9 cellular contexts compared by ENCODE assay signal in genomic region chr14:99579077-99579836, GRCh38. TPM values are rescaled to one million over a fixed set of nuclear protein-coding genes. Genes with fewer than 3 reads are reported as not detected.
A peak's percentile ranks its signal among the peaks of the same experiment; 100 is the strongest.
DNase-seq lines count a peak whose midpoint lies in the region; ATAC-seq and TF ChIP-seq lines count a peak whose summit lies in the region.
"Had no signal": no experiment of that assay in that cellular context is flagged by ENCODE, and none has a peak within 500 bp of the region (broad histone marks: within the 10 kb centered on the region; RNA-seq: fewer than 3 reads in every experiment).

No MANE protein-coding gene starts in this region.

- H3K27ac Mint-ChIP-seq in chondrocyte (ENCODE audit: unreplicated experiment): peak overlapping the region; percentile 22
- H3K27ac Mint-ChIP-seq: activated naive CD4-positive, alpha-beta T cell treated with anti-CD3 and anti-CD28 coated beads, Interleukin-2, amount 10 ng/mL, durations not matched to agents 7 days and 5 days had no signal

- H2AK5ac ChIP-seq in IMR-90 (ENCODE audit: low read depth, low read length) (peak overlapping the region; percentile 96), mesendoderm (ENCODE audit: low read length) (peak overlapping the region; percentile 69)

- no peak overlapping the region for H3K4me3 Mint-ChIP-seq in chondrocyte (ENCODE audit: unreplicated experiment)
- H3K4me3 Mint-ChIP-seq: activated naive CD4-positive, alpha-beta T cell treated with anti-CD3 and anti-CD28 coated beads, Interleukin-2, amount 10 ng/mL, durations not matched to agents 7 days and 5 days had no signal

- WGBS in IMR-90 (ENCODE audit: extremely low coverage in 2 of 2, insufficient read length in 1 of 2), 2 experiments: 80% methylated on average over 1 of the region's 11 CpGs; no CpG with 5 or more reads in 1 of the 2 experiments
- WGBS in mesendoderm (ENCODE audit: extremely low coverage, insufficient coverage, low lambda C conversion rate): no CpG with 5 or more reads among the region's 11 CpGs
- WGBS in upper lobe of left lung, 2 donors: 65 to 83% methylated on average over 9 to 10 of the region's 11 CpGs

- peak overlapping the region; percentile 89 for H3K4ac ChIP-seq in IMR-90 (ENCODE audit: low read depth, low read length)
- peak overlapping the region; percentile 44 for H3K4ac ChIP-seq in mesendoderm (ENCODE audit: low read depth, low read length)

- H3K36me3 Mint-ChIP-seq in chondrocyte (ENCODE audit: low read depth): no peaks in the 10 kb centered on the region
- H3K36me3 Mint-ChIP-seq: activated naive CD4-positive, alpha-beta T cell treated with anti-CD3 and anti-CD28 coated beads, Interleukin-2, amount 10 ng/mL, durations not matched to agents 7 days and 5 days had no signal

- H3K9me3 ChIP-seq in IMR-90 (ENCODE audit: control insufficient read depth, insufficient read depth, low read length) (no peaks in the 10 kb centered on the region), upper lobe of left lung (no peaks in the 10 kb centered on the region)

- peak overlapping the region; percentile 48 for H3K18ac ChIP-seq in IMR-90 (ENCODE audit: low read depth, low read length)
- no peak overlapping the region for H3K18ac ChIP-seq in mesendoderm (ENCODE audit: low read length)

- H3K27me3 Mint-ChIP-seq in chondrocyte (ENCODE audit: low read depth): no peaks in the 10 kb centered on the region
- H3K27me3 Mint-ChIP-seq: activated naive CD4-positive, alpha-beta T cell treated with anti-CD3 and anti-CD28 coated beads, Interleukin-2, amount 10 ng/mL, durations not matched to agents 7 days and 5 days had no signal

- no peaks in the 10 kb centered on the region for H3K9me3 Mint-ChIP-seq in chondrocyte (ENCODE audit: low read depth)
- H3K9me3 Mint-ChIP-seq: activated naive CD4-positive, alpha-beta T cell treated with anti-CD3 and anti-CD28 coated beads, Interleukin-2, amount 10 ng/mL, durations not matched to agents 7 days and 5 days had no signal

- ATAC-seq in IMR-90 (ENCODE audit: low read depth) (peak; percentile 4; the same call in 1 of the 2 replicates), upper lobe of left lung (ENCODE audit: low FRiP score in 2 of 2) (peak; percentile 45 to 79), GM18861 (IDR thresholded peaks at IDR 0.05; ENCODE audit: unreplicated experiment) (no peak), HG02763 (IDR thresholded peaks at IDR 0.05; ENCODE audit: unreplicated experiment) (no peak)

- H4K91ac ChIP-seq in IMR-90 (ENCODE audit: insufficient read depth, low read depth, low read length): peak overlapping the region; percentile 97

- H4K20me1 ChIP-seq in IMR-90 (ENCODE audit: insufficient read depth, low read length): peaks cover 17% of the 10 kb centered on the region

- peak overlapping the region; percentile 82 for H3K14ac ChIP-seq in IMR-90 (replicated peaks; ENCODE audit: low read depth, low read length)

- TF ChIP-seq EP300 in upper lobe of left lung (IDR thresholded peaks at IDR 0.05): peak in 2 of 4 donors; percentile 63 to 81

- H3K36me3 ChIP-seq in IMR-90 (ENCODE audit: control insufficient read depth, insufficient read depth, low read length): no peaks in the 10 kb centered on the region
- no peaks in the 10 kb centered on the region for H3K36me3 ChIP-seq in mesendoderm (ENCODE audit: control insufficient read depth, insufficient read depth, low read length)
- H3K36me3 ChIP-seq in upper lobe of left lung: no peaks in the 10 kb centered on the region

- peak overlapping the region; percentile 75 for H2BK20ac ChIP-seq in IMR-90 (ENCODE audit: low read depth, low read length)

- TF ChIP-seq POLR2A in IMR-90 (IDR thresholded peaks at IDR 0.05; ENCODE audit: low read depth, low read length) (no peak), upper lobe of left lung (IDR thresholded peaks at IDR 0.05) (no peak)

- intact Hi-C loops in IMR-90 (cut with micrococcal nuclease): no loop called here

- H3K79me2 ChIP-seq in mesendoderm (ENCODE audit: control insufficient read depth, insufficient read depth, low read length): no peaks in the 10 kb centered on the region

- peaks cover 48 to 93% of the 10 kb centered on the region in 2 experiments for H3K79me1 ChIP-seq in IMR-90 (ENCODE audit: low read depth in 1 of 2, low read length in 2 of 2)
- peaks cover 2% of the 10 kb centered on the region for H3K79me1 ChIP-seq in mesendoderm (ENCODE audit: low read length)

- CTCF ChIA-PET in IMR-90 (lab: Yijun Ruan, JAX): interaction anchor here (0.6 to 0.9 kb wide), 2 partner anchors 34 to 49 kb away, joined by 3 to 4 read pairs; no protein-coding TSS in a partner anchor

- H4K8ac ChIP-seq in IMR-90 (ENCODE audit: low read depth in 2 of 2, low read length in 2 of 2): peak overlapping the region; percentile 58 to 61
- no peak overlapping the region for H4K8ac ChIP-seq in mesendoderm (ENCODE audit: low read depth, low read length)

- H3K4me2 ChIP-seq in IMR-90 (ENCODE audit: low read depth, low read length) (no peak overlapping the region), mesendoderm (ENCODE audit: low read length) (no peak overlapping the region)

- in situ Hi-C loops in IMR-90 (cut with MboI; ENCODE audit: low sequenced_read_pairs): no loop called here

- peaks cover 55% of the 10 kb centered on the region for H3K4me1 Mint-ChIP-seq in chondrocyte (ENCODE audit: low read depth)
- H3K4me1 Mint-ChIP-seq: activated naive CD4-positive, alpha-beta T cell treated with anti-CD3 and anti-CD28 coated beads, Interleukin-2, amount 10 ng/mL, durations not matched to agents 7 days and 5 days had no signal

- peak overlapping the region; percentile 87 for H2BK5ac ChIP-seq in IMR-90 (ENCODE audit: low read depth, low read length, poor library complexity, severe bottlenecking)
- H2BK5ac ChIP-seq in mesendoderm (ENCODE audit: low read length): no peak overlapping the region

- DNase-seq in IMR-90 (no peak), chondrocyte (ENCODE audit: low spot score) (no peak), mesendoderm (peak; percentile 61), upper lobe of left lung (peak; percentile 60 to 90), CD1c-positive myeloid dendritic cell (ENCODE audit: extremely low spot score) (no peak)
- DNase-seq: activated naive CD4-positive, alpha-beta T cell treated with anti-CD3 and anti-CD28 coated beads, Interleukin-2, amount 10 ng/mL, durations not matched to agents 7 days and 5 days; NCI-H69 had no signal

- no peaks in the 10 kb centered on the region for H3K27me3 ChIP-seq in IMR-90 (ENCODE audit: control insufficient read depth, insufficient read depth, low read length)
- no peaks in the 10 kb centered on the region for H3K27me3 ChIP-seq in mesendoderm (ENCODE audit: insufficient read depth, low read length, poor library complexity)
- H3K27me3 ChIP-seq in upper lobe of left lung: no peaks in the 10 kb centered on the region

- dilution Hi-C loops in IMR-90 (cut with HindIII; ENCODE audit: low sequenced_read_pairs, unreplicated experiment): no loop called here

- peaks cover 58% of the 10 kb centered on the region for H3K9me1 ChIP-seq in IMR-90 (ENCODE audit: insufficient read depth, low read length)

- H2AFZ ChIP-seq in IMR-90 (replicated peaks; ENCODE audit: low read length, poor library complexity): peak overlapping the region; percentile 85

- no TSS peak for BruUV-seq in IMR-90 (replicated peaks; lab: Mats Ljungman, UMichigan)

- H3K9ac ChIP-seq in IMR-90 (ENCODE audit: low read depth, low read length) (no peak overlapping the region), mesendoderm (ENCODE audit: low read length) (no peak overlapping the region)

- peaks cover 63% of the 10 kb centered on the region for H3K4me1 ChIP-seq in IMR-90 (ENCODE audit: control insufficient read depth, insufficient read depth, low read length)
- peaks cover 23% of the 10 kb centered on the region for H3K4me1 ChIP-seq in mesendoderm (ENCODE audit: control insufficient read depth, low read depth, low read length)
- peaks cover 50 to 60% (median 51%) of the 10 kb centered on the region in 4 donors for H3K4me1 ChIP-seq in upper lobe of left lung

- no peak for TF ChIP-seq RAD21 in IMR-90 (IDR thresholded peaks at IDR 0.05; ENCODE audit: low read length)

- H2BK120ac ChIP-seq in IMR-90 (ENCODE audit: low read depth, low read length) (peak overlapping the region; percentile 88), mesendoderm (ENCODE audit: low read depth, low read length) (no peak overlapping the region)

- H4K5ac ChIP-seq in IMR-90 (ENCODE audit: low read depth, low read length) (peak overlapping the region; percentile 0; the same call in 1 of the 2 replicates), mesendoderm (ENCODE audit: low read length) (no peak overlapping the region)

- TF ChIP-seq CTCF in IMR-90 (conservative IDR thresholded peaks at IDR 0.05; ENCODE audit: low read depth, low read length) (no peak), chondrocyte (IDR thresholded peaks at IDR 0.05) (no peak), upper lobe of left lung (IDR thresholded peaks at IDR 0.05) (no peak)

- H2BK15ac ChIP-seq in IMR-90 (ENCODE audit: low read depth, low read length): peak overlapping the region; percentile 75; the same call in 2 of the 3 replicates
- no peak overlapping the region for H2BK15ac ChIP-seq in mesendoderm (replicated peaks; ENCODE audit: low read depth)

- peak overlapping the region; percentile 98 for H2AK9ac ChIP-seq in IMR-90 (replicated peaks; ENCODE audit: low read depth, low read length, poor library complexity)

- H3K4me3 ChIP-seq in IMR-90 (ENCODE audit: insufficient read depth, low read depth, low read length): no peak overlapping the region
- no peak overlapping the region for H3K4me3 ChIP-seq in mesendoderm (ENCODE audit: low read length)
- H3K4me3 ChIP-seq in upper lobe of left lung: peak overlapping the region in 2 of 4 donors; percentile 9 to 21

- H3K56ac ChIP-seq in IMR-90 (ENCODE audit: extremely low read depth, insufficient read depth, low read length) (peak overlapping the region; percentile 61; the same call in 1 of the 2 replicates), mesendoderm (ENCODE audit: low read length) (peak overlapping the region; percentile 62)

- POLR2A ChIA-PET in IMR-90 (lab: Charles Lee; ENCODE audit: unreplicated experiment): no interaction called here

- H3K23ac ChIP-seq in IMR-90 (ENCODE audit: low read depth, low read length): 0 out of 2 replicates have a peak overlapping the region, but pooled peaks have one; percentile 22
- peak overlapping the region; percentile 45 for H3K23ac ChIP-seq in mesendoderm (ENCODE audit: low read length)

- peak overlapping the region; percentile 48; the same call in 1 of the 2 replicates for H3K27ac ChIP-seq in IMR-90 (ENCODE audit: insufficient read depth, low read length)
- no peak overlapping the region for H3K27ac ChIP-seq in mesendoderm (ENCODE audit: low read depth, low read length)
- H3K27ac ChIP-seq in upper lobe of left lung: peak overlapping the region; percentile 51 to 82 (median 80)

TF ChIP-seq in IMR-90, 13 proteins besides CTCF, POLR2A, EP300 and RAD21 (continues in another document):
- TF ChIP-seq CHD1 (IDR thresholded peaks at IDR 0.05; ENCODE audit: low read depth, low read length): no peak

RNA-seq across cellular contexts. Expression of gene CCDC85C, which starts 24.8 kb away (rescaled TPM):
- total RNA-seq in IMR-90 (2012; rRNA removed): 13.9 and 16.0 TPM in 2 replicates
- polyA plus RNA-seq in IMR-90 (2012; rRNA removed): 19.0 and 22.2 TPM in 2 replicates
- polyA plus RNA-seq in IMR-90 (2012; cell fraction: cytosol; rRNA removed): 10.9 and 15.5 TPM in 2 replicates
- 11.3 and 20.4 TPM in 2 replicates for polyA plus RNA-seq in IMR-90 (2012; cell fraction: nucleus; rRNA removed; ENCODE audit: low replicate concordance)
- 4.0 to 7.0 TPM (median 6.5 TPM) in 3 replicates for total RNA-seq in chondrocyte
- 10.1 TPM for polyA plus RNA-seq in mesendoderm (2013, experiment 1 of 2)
- 10.7 TPM for polyA plus RNA-seq in mesendoderm (2013, experiment 2 of 2)
- 10 to 100 TPM in 5 of 6 donors, 1 to 10 TPM in 1; 5.2 to 31.0 (median 20.4) TPM for total RNA-seq in upper lobe of left lung

Comparison
In these comparisons a context has a peak if more than half of its experiments do, and no peak if none do; other contexts are left out.
1. ATAC-seq: peak in IMR-90 (single experiment) and upper lobe of left lung (2 of 2); none in GM18861 (single experiment) and HG02763 (single experiment).
2. DNase-seq: peak in mesendoderm (single experiment) and upper lobe of left lung (2 of 2); none in IMR-90 (single experiment), chondrocyte (single experiment) and CD1c-positive myeloid dendritic cell (single experiment).